In the genomic region with DNA sequence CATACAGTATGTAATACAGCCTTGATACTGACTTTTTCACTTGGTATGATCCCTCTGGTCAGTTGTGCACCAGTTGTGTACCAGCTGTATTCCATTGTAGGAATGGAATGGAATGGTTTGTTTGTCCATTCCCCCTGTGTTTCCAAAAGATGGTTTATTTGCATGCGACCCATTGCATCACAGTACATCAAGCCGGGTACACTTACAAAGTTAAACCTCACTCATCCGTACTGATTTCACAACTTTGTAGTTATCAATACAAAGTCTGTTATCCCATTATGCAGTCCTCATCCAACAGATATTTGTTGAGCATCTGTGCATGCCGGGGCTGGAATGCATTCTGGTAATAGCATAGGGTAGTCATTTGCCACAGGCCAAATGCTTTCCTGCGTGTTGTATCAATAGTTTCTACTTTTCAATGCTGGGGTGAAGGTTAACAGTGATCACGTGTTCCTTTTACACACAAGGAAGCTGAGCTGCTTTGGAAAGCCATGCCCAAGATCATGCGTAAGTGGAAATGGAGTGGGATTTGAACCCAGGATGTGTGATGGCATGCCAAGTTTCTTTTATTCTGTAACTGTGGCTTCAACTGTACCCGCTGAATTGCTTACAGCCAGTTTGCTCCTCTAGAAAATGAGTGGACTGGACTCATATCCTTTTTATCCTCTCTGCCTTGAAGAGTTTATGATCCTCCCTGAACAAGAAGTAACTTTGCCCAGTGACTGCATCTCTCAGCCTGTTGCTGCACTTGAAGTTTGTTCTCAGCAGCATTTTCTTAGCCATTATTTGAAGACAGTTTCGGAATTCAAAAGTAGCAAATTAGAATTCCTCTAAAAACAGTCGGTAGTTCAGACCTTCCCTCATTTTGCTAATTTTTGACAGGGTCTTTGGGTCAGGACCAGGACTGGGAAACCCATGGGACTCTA, we compare ENCODE assay signal across 1 cellular context.
A peak's percentile ranks its signal among the peaks of the same experiment; 100 is the strongest.
TF ChIP-seq lines count a peak whose summit lies in the region.

No MANE protein-coding gene starts in this region.

TF ChIP-seq in HepG2, 621 proteins besides CTCF, POLR2A, EP300 and RAD21 (continued from another document and continues in another):
- TF ChIP-seq, protein P1, sequence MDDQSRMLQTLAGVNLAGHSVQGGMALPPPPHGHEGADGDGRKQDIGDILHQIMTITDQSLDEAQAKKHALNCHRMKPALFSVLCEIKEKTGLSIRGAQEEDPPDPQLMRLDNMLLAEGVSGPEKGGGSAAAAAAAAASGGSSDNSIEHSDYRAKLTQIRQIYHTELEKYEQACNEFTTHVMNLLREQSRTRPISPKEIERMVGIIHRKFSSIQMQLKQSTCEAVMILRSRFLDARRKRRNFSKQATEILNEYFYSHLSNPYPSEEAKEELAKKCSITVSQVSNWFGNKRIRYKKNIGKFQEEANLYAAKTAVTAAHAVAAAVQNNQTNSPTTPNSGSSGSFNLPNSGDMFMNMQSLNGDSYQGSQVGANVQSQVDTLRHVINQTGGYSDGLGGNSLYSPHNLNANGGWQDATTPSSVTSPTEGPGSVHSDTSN (CRISPR knock-in tag; IDR thresholded peaks at IDR 0.05; ENCODE audit: borderline replicate concordance): no peak
- TF ChIP-seq ZNF235 (CRISPR knock-in tag; IDR thresholded peaks at IDR 0.05; ENCODE audit: borderline replicate concordance): no peak
- TF ChIP-seq ZNF367 (CRISPR knock-in tag; IDR thresholded peaks at IDR 0.05; ENCODE audit: borderline replicate concordance): no peak
- no peak for TF ChIP-seq ZBTB8A (CRISPR knock-in tag; IDR thresholded peaks at IDR 0.05; ENCODE audit: borderline replicate concordance, low read depth)
- no peak for TF ChIP-seq IKZF4 (CRISPR knock-in tag; IDR thresholded peaks at IDR 0.05; ENCODE audit: borderline replicate concordance, low read depth, not compliant biosample characterization)
- TF ChIP-seq RXRB (CRISPR knock-in tag; IDR thresholded peaks at IDR 0.05; ENCODE audit: borderline replicate concordance): peak; percentile 89
- peak; percentile 92 for TF ChIP-seq SMAD3 (CRISPR knock-in tag; IDR thresholded peaks at IDR 0.05)
- TF ChIP-seq RCOR2 (CRISPR knock-in tag; IDR thresholded peaks at IDR 0.05): peak; percentile 100
- peak; percentile 55 to 80 for TF ChIP-seq NR2F1 (CRISPR knock-in tag; IDR thresholded peaks at IDR 0.05)
- no peak for TF ChIP-seq ZNF703 (CRISPR knock-in tag; IDR thresholded peaks at IDR 0.05; ENCODE audit: borderline replicate concordance)
- TF ChIP-seq, protein P2, sequence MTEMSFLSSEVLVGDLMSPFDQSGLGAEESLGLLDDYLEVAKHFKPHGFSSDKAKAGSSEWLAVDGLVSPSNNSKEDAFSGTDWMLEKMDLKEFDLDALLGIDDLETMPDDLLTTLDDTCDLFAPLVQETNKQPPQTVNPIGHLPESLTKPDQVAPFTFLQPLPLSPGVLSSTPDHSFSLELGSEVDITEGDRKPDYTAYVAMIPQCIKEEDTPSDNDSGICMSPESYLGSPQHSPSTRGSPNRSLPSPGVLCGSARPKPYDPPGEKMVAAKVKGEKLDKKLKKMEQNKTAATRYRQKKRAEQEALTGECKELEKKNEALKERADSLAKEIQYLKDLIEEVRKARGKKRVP (CRISPR knock-in tag; IDR thresholded peaks at IDR 0.05): peak in 1 of 2 experiments; percentile 96; a peak in 2 of 4 replicates
- TF ChIP-seq CAMTA2 (CRISPR knock-in tag; IDR thresholded peaks at IDR 0.05; ENCODE audit: borderline replicate concordance): no peak
- TF ChIP-seq, protein P3, sequence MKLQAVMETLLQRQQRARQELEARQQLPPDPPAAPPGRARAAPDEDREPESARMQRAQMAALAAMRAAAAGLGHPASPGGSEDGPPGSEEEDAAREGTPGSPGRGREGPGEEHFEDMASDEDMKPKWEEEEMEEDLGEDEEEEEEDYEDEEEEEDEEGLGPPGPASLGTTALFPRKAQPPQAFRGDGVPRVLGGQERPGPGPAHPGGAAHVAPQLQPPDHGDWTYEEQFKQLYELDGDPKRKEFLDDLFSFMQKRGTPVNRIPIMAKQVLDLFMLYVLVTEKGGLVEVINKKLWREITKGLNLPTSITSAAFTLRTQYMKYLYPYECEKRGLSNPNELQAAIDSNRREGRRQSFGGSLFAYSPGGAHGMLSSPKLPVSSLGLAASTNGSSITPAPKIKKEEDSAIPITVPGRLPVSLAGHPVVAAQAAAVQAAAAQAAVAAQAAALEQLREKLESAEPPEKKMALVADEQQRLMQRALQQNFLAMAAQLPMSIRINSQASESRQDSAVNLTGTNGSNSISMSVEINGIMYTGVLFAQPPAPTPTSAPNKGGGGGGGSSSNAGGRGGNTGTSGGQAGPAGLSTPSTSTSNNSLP (IDR thresholded peaks at IDR 0.05; ENCODE audit: low read depth, low read length): peak; percentile 98
- TF ChIP-seq NFATC3 (CRISPR knock-in tag; IDR thresholded peaks at IDR 0.05): no peak
- TF ChIP-seq, protein P4, sequence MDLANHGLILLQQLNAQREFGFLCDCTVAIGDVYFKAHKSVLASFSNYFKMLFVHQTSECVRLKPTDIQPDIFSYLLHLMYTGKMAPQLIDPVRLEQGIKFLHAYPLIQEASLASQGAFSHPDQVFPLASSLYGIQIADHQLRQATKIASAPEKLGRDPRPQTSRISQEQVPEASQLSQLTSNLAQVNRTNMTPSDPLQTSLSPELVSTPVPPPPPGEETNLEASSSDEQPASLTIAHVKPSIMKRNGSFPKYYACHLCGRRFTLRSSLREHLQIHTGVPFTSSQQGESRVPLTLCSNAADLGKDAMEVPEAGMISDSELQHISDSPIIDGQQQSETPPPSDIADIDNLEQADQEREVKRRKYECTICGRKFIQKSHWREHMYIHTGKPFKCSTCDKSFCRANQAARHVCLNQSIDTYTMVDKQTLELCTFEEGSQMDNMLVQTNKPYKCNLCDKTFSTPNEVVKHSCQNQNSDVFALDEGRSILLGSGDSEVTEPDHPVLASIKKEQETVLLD (CRISPR knock-in tag; IDR thresholded peaks at IDR 0.05; ENCODE audit: low read depth): no peak
- no peak; the same call in 1 of the 2 replicates for TF ChIP-seq ZNF589 (CRISPR knock-in tag; conservative IDR thresholded peaks at IDR 0.05)
- no peak for TF ChIP-seq REL (CRISPR knock-in tag; conservative IDR thresholded peaks at IDR 0.05)
- TF ChIP-seq, protein P5, sequence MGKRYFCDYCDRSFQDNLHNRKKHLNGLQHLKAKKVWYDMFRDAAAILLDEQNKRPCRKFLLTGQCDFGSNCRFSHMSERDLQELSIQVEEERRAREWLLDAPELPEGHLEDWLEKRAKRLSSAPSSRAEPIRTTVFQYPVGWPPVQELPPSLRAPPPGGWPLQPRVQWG (CRISPR knock-in tag; IDR thresholded peaks at IDR 0.05; ENCODE audit: borderline replicate concordance, low read depth): no peak
- peak; percentile 13 for TF ChIP-seq JARID2 (CRISPR knock-in tag; IDR thresholded peaks at IDR 0.05; ENCODE audit: insufficient replicate concordance)
- TF ChIP-seq YY1 (IDR thresholded peaks at IDR 0.05; ENCODE audit: insufficient read depth, insufficient replicate concordance, low read depth, low read length): no peak
- peak; percentile 80 for TF ChIP-seq ZMYM4 (CRISPR knock-in tag; IDR thresholded peaks at IDR 0.05)
- TF ChIP-seq, protein P6, sequence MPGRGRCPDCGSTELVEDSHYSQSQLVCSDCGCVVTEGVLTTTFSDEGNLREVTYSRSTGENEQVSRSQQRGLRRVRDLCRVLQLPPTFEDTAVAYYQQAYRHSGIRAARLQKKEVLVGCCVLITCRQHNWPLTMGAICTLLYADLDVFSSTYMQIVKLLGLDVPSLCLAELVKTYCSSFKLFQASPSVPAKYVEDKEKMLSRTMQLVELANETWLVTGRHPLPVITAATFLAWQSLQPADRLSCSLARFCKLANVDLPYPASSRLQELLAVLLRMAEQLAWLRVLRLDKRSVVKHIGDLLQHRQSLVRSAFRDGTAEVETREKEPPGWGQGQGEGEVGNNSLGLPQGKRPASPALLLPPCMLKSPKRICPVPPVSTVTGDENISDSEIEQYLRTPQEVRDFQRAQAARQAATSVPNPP (CRISPR knock-in tag; IDR thresholded peaks at IDR 0.05): no peak
- peak; percentile 50; the same call in 1 of the 2 replicates for TF ChIP-seq ZNF564 (CRISPR knock-in tag; IDR thresholded peaks at IDR 0.05)
- peak; percentile 95 for TF ChIP-seq KLF6 (CRISPR knock-in tag; IDR thresholded peaks at IDR 0.05)
- TF ChIP-seq ZNF652 (CRISPR knock-in tag; IDR thresholded peaks at IDR 0.05; ENCODE audit: borderline replicate concordance, low read depth): peak; percentile 87
- TF ChIP-seq, protein P7, sequence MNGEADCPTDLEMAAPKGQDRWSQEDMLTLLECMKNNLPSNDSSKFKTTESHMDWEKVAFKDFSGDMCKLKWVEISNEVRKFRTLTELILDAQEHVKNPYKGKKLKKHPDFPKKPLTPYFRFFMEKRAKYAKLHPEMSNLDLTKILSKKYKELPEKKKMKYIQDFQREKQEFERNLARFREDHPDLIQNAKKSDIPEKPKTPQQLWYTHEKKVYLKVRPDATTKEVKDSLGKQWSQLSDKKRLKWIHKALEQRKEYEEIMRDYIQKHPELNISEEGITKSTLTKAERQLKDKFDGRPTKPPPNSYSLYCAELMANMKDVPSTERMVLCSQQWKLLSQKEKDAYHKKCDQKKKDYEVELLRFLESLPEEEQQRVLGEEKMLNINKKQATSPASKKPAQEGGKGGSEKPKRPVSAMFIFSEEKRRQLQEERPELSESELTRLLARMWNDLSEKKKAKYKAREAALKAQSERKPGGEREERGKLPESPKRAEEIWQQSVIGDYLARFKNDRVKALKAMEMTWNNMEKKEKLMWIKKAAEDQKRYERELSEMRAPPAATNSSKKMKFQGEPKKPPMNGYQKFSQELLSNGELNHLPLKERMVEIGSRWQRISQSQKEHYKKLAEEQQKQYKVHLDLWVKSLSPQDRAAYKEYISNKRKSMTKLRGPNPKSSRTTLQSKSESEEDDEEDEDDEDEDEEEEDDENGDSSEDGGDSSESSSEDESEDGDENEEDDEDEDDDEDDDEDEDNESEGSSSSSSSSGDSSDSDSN (CRISPR knock-in tag; IDR thresholded peaks at IDR 0.05): 0 out of 2 replicates have a peak, but pooled peaks have one; percentile 8
- no peak for TF ChIP-seq CENPX (CRISPR knock-in tag; IDR thresholded peaks at IDR 0.05)
- 0 out of 2 replicates have a peak, but pooled peaks have one; percentile 30 for TF ChIP-seq ESRRA (CRISPR knock-in tag; IDR thresholded peaks at IDR 0.05; ENCODE audit: low read depth)
- TF ChIP-seq, protein P8, sequence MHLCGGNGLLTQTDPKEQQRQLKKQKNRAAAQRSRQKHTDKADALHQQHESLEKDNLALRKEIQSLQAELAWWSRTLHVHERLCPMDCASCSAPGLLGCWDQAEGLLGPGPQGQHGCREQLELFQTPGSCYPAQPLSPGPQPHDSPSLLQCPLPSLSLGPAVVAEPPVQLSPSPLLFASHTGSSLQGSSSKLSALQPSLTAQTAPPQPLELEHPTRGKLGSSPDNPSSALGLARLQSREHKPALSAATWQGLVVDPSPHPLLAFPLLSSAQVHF (CRISPR knock-in tag; IDR thresholded peaks at IDR 0.05): 0 out of 2 replicates have a peak, but pooled peaks have one; percentile 25
- peak; percentile 45; the same call in 1 of the 2 replicates for TF ChIP-seq SP5 (CRISPR knock-in tag; IDR thresholded peaks at IDR 0.05; ENCODE audit: borderline replicate concordance, low read depth)
- TF ChIP-seq, protein P9, sequence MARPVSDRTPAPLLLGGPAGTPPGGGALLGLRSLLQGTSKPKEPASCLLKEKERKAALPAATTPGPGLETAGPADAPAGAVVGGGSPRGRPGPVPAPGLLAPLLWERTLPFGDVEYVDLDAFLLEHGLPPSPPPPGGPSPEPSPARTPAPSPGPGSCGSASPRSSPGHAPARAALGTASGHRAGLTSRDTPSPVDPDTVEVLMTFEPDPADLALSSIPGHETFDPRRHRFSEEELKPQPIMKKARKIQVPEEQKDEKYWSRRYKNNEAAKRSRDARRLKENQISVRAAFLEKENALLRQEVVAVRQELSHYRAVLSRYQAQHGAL (CRISPR knock-in tag; IDR thresholded peaks at IDR 0.05; ENCODE audit: not compliant biosample characterization): no peak
- TF ChIP-seq HOXD1 (CRISPR knock-in tag; IDR thresholded peaks at IDR 0.05): peak; percentile 67; the same call in 1 of the 2 replicates
- TF ChIP-seq, protein P10, sequence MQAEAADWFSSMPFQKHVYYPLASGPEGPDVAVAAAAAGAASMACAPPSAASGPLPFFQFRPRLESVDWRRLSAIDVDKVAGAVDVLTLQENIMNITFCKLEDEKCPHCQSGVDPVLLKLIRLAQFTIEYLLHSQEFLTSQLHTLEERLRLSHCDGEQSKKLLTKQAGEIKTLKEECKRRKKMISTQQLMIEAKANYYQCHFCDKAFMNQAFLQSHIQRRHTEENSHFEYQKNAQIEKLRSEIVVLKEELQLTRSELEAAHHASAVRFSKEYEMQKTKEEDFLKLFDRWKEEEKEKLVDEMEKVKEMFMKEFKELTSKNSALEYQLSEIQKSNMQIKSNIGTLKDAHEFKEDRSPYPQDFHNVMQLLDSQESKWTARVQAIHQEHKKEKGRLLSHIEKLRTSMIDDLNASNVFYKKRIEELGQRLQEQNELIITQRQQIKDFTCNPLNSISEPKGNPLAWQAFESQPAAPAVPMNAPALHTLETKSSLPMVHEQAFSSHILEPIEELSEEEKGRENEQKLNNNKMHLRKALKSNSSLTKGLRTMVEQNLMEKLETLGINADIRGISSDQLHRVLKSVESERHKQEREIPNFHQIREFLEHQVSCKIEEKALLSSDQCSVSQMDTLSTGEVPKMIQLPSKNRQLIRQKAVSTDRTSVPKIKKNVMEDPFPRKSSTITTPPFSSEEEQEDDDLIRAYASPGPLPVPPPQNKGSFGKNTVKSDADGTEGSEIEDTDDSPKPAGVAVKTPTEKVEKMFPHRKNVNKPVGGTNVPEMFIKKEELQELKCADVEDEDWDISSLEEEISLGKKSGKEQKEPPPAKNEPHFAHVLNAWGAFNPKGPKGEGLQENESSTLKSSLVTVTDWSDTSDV (CRISPR knock-in tag; IDR thresholded peaks at IDR 0.05): no peak
- no peak for TF ChIP-seq ZNF773 (CRISPR knock-in tag; IDR thresholded peaks at IDR 0.05; ENCODE audit: borderline replicate concordance)
- no peak for TF ChIP-seq ZNF256 (CRISPR knock-in tag; conservative IDR thresholded peaks at IDR 0.05)
- no peak for TF ChIP-seq ZNF432 (CRISPR knock-in tag; IDR thresholded peaks at IDR 0.05; ENCODE audit: borderline replicate concordance)
- TF ChIP-seq WIZ (CRISPR knock-in tag; IDR thresholded peaks at IDR 0.05): no peak; the same call in 1 of the 2 replicates
- TF ChIP-seq DPF2 (CRISPR knock-in tag; IDR thresholded peaks at IDR 0.05; ENCODE audit: borderline replicate concordance, low read depth): peak; percentile 91; the same call in 1 of the 2 replicates
- no peak for TF ChIP-seq ZNF569 (CRISPR knock-in tag; IDR thresholded peaks at IDR 0.05; ENCODE audit: borderline replicate concordance)
- no peak for TF ChIP-seq KLF12 (CRISPR knock-in tag; IDR thresholded peaks at IDR 0.05; ENCODE audit: borderline replicate concordance)
- TF ChIP-seq SOX6 (IDR thresholded peaks at IDR 0.05): no peak
- TF ChIP-seq SOX6 (CRISPR knock-in tag; IDR thresholded peaks at IDR 0.05): peak; percentile 98
- TF ChIP-seq CC2D1A (CRISPR knock-in tag; IDR thresholded peaks at IDR 0.05): 0 out of 2 replicates have a peak, but pooled peaks have one; percentile 87
- TF ChIP-seq ZNF746 (CRISPR knock-in tag; IDR thresholded peaks at IDR 0.05): no peak
- no peak for TF ChIP-seq ZNF567 (CRISPR knock-in tag; IDR thresholded peaks at IDR 0.05; ENCODE audit: borderline replicate concordance)
- TF ChIP-seq ISX (CRISPR knock-in tag; conservative IDR thresholded peaks at IDR 0.05): no peak
- 0 out of 2 replicates have a peak, but pooled peaks have one; percentile 6 for TF ChIP-seq ZNF33A (CRISPR knock-in tag; IDR thresholded peaks at IDR 0.05; ENCODE audit: borderline replicate concordance)
- no peak for TF ChIP-seq HNRNPL (IDR thresholded peaks at IDR 0.05; ENCODE audit: low read depth, low read length)
- TF ChIP-seq SIX1 (CRISPR knock-in tag; IDR thresholded peaks at IDR 0.05; ENCODE audit: borderline replicate concordance): peak; percentile 69; the same call in 1 of the 2 replicates
- no peak; the same call in 1 of the 2 replicates for TF ChIP-seq ZNF678 (CRISPR knock-in tag; IDR thresholded peaks at IDR 0.05)
- TF ChIP-seq ZFP62 (CRISPR knock-in tag; IDR thresholded peaks at IDR 0.05): no peak
